ENCODE assay signal across 12 cellular contexts in the genomic region with DNA sequence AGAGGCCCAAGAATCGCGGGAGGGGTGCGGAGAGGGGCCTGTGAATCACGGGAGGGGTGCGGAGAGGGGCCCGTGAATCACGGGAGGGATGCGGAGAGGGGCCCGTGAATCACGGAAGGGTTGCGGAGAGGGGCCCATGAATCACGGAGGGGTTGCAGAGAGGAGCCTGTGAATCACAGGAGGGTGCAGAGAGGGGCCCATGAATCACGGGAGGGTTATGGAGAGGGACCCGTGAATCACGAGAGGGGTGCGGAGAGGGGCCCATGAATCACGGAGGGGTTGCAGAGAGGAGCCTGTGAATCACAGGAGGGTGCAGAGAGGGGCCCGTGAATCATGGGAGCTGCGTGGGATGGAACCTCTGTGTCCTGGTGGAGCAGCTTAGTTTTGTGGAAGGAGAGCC. TPM values are rescaled to one million over a fixed set of nuclear protein-coding genes. Genes with fewer than 3 reads are reported as not detected.
DNase-seq lines count a peak whose midpoint lies in the region; ATAC-seq, FAIRE-seq and TF ChIP-seq lines count a peak whose summit lies in the region.
"Not testable (repeated sequence)": the region's sequence is repeated elsewhere in the genome, so short reads cannot be mapped to it uniquely, and the experiment has no call there.
"Had no signal": no experiment of that assay in that cellular context is flagged by ENCODE, and none has a peak within 500 bp of the region (broad histone marks: within the 10 kb centered on the region; RNA-seq: fewer than 3 reads in every experiment).

No MANE protein-coding gene starts in this region.

- not testable (repeated sequence) for H3K27me3 ChIP-seq in RWPE2 (ENCODE audit: insufficient read depth, poor library complexity, severe bottlenecking)

- peak; percentile 64 for DNase-seq in AG10803 (ENCODE audit: low read depth)
- DNase-seq in GM04503 (ENCODE audit: low read depth) = peak; percentile 29
- peak; percentile 91 for DNase-seq in HT1080 (ENCODE audit: low read depth)
- not testable (repeated sequence) for DNase-seq in RWPE2 (ENCODE audit: low spot score)
- peak; percentile 27 for DNase-seq in astrocyte of the spinal cord (ENCODE audit: low read depth, low spot score)
- DNase-seq in fibroblast of villous mesenchyme (ENCODE audit: low read depth) = peak; percentile 4
- peak; percentile 47 for DNase-seq in urothelium cell line (ENCODE audit: low spot score)

- peaks cover 19% of the 10 kb centered on the region for H3K4me1 ChIP-seq in RWPE2 (ENCODE audit: insufficient read depth, poor library complexity, severe bottlenecking)

- in situ Hi-C loops in astrocyte of the spinal cord (cut with HindIII; ENCODE audit: low sequenced_read_pairs) = not testable (repeated sequence)

- not testable (repeated sequence) for H3K4me3 ChIP-seq in AG10803 (ENCODE audit: low read length); RWPE2 (ENCODE audit: severe bottlenecking); astrocyte of the spinal cord (ENCODE audit: low read depth, low read length); fibroblast of villous mesenchyme (ENCODE audit: low read depth, low read length)

- peak overlapping the region; percentile 96 for H3K27ac ChIP-seq in RWPE2 (ENCODE audit: poor library complexity, severe bottlenecking)

- not testable (repeated sequence) for ATAC-seq in RWPE2 (ENCODE audit: low read depth)

- TF ChIP-seq CTCF in AG10803 (conservative IDR thresholded peaks at IDR 0.05; ENCODE audit: low read length); RWPE2 (IDR thresholded peaks at IDR 0.05; ENCODE audit: poor library complexity, severe bottlenecking); astrocyte of the spinal cord (IDR thresholded peaks at IDR 0.05; ENCODE audit: low read depth, low read length); fibroblast of villous mesenchyme (IDR thresholded peaks at IDR 0.05; ENCODE audit: insufficient read depth, low read depth, low read length): not testable (repeated sequence)

- not testable (repeated sequence) for FAIRE-seq in urothelium cell line (lab: Jason Lieb, UNC)

- H3K9me3 ChIP-seq in RWPE2 (ENCODE audit: severe bottlenecking) = not testable (repeated sequence)

- not testable (repeated sequence) for H3K36me3 ChIP-seq in RWPE2 (ENCODE audit: low read depth)

RNA-seq across cellular contexts. Expression of gene AJAP1, which starts 12.3 kb away (rescaled TPM):
- 26.1 and 26.4 TPM in 2 replicates for total RNA-seq in HT1080 (2014; rRNA removed; shearing (Covaris generic))
- 16.6 and 19.0 TPM in 2 replicates for polyA plus RNA-seq in HT1080 (2015; cell fraction: cytosol; rRNA removed)
- polyA plus RNA-seq in HT1080 (2015; cell fraction: nucleus; rRNA removed) = 12.6 and 14.5 TPM in 2 replicates
- under 0.01 and 0.64 TPM in 2 replicates for total RNA-seq in fibroblast of villous mesenchyme
- total RNA-seq: Caco-2; CD8-positive, alpha-beta memory T cell; HepG2; HFFc6 had no signal
- polyA plus RNA-seq: AG04450; CD8-positive, alpha-beta memory T cell; HepG2 had no signal

Comparison
In these comparisons a context has a peak if more than half of its experiments do, and no peak if none do; other contexts are left out.
1. RNA of gene AJAP1, which starts 12.3 kb away (total RNA-seq): 26.1 to 26.4 TPM in HT1080; under 0.01 to 0.64 TPM in fibroblast of villous mesenchyme; every median in the first group is over 10 times any median in the second.